In the genomic region with DNA sequence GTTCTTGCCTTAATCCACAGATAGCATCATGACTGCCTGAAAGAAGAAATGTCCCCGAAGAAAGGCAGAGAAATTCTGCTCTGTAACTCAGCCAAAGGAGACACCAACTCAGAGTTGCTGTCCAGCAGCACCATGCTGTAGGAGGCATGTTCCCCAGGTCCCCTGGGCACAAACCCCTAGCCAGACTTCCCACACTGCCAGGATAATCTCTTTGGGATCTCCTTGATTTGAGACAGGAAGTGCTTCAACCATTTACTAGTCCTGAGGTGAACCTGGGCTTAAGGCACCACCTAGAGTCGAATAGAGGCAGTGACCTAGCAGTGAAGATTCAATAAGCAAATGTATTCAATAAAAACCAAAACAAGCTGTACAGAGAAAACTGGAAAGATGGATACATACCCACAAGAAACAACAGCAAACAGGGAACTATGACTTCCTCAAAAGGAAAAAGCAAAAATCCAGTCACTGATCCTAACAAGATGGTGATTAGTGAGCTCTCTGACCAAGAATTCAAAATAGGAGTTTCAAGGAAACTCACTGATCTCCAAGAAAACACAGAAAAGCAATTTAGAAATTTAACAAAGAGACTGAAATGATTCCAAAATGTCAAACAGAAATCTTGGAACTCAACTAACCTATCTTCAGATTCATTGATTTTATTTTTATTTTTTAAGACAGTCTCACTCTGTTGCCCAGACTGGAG, we compare ENCODE assay signal across 8 cellular contexts. TPM values are rescaled to one million over a fixed set of nuclear protein-coding genes. Genes with fewer than 3 reads are reported as not detected.
DNase-seq lines count a peak whose midpoint lies in the region; ATAC-seq, FAIRE-seq and TF ChIP-seq lines count a peak whose summit lies in the region.

No MANE protein-coding gene starts in this region.

- no peak for TF ChIP-seq POLR2A in GM12891 (IDR thresholded peaks at IDR 0.05; ENCODE audit: low read depth, low read length)

- intact Hi-C loops in aorta (cut with DNase I): no loop called here

- FAIRE-seq in GM12891 (lab: Jason Lieb, UNC): peak; percentile 74

- H3K36me3 Mint-ChIP-seq in activated T-cell treated with anti-CD3 and anti-CD28 coated beads, Interleukin-2, amount 50 U/mL, for 24 hours (ENCODE audit: low read depth): no peaks in the 10 kb centered on the region

- no peak overlapping the region for H3K4me3 Mint-ChIP-seq in activated T-cell treated with anti-CD3 and anti-CD28 coated beads, Interleukin-2, amount 50 U/mL, for 24 hours

- 33 to 41% methylated on average over 2 of the region's 2 CpGs for WGBS in aorta, 2 donors

- peak overlapping the region; percentile 62 for H3K27ac Mint-ChIP-seq in activated T-cell treated with anti-CD3 and anti-CD28 coated beads, Interleukin-2, amount 50 U/mL, for 24 hours

- DNase-seq in AG09309 (ENCODE audit: low read depth) (no peak), GM12891 (ENCODE audit: insufficient read length, low spot score) (no peak), NCI-H524 (lab: John Stamatoyannopoulos, UW) (peak; percentile 53 to 87), iPS DF 19.7 (ENCODE audit: low read depth, low spot score) (peak; percentile 70), aorta (no peak), dedifferentiated amniotic fluid mesenchymal stem cell (ENCODE audit: extremely low spot score) (no peak)
- peak; percentile 46 for DNase-seq in activated T-cell treated with anti-CD3 and anti-CD28 coated beads, Interleukin-2, amount 50 U/mL, for 24 hours

- no peaks in the 10 kb centered on the region for H3K36me3 ChIP-seq in aorta (ENCODE audit: control insufficient read depth in 1 of 2, insufficient read depth in 2 of 2, low read length in 1 of 2)

- no peak for ATAC-seq in aorta (ENCODE audit: low FRiP score)
- ATAC-seq in HG03025 (IDR thresholded peaks at IDR 0.05; ENCODE audit: low FRiP score, unreplicated experiment): no peak

- H3K4me3 ChIP-seq in AG09309 (ENCODE audit: control insufficient read depth, low read depth, low read length) (no peak overlapping the region), aorta (ENCODE audit: low read length in 2 of 2) (no peak overlapping the region)

- H3K9me3 Mint-ChIP-seq in activated T-cell treated with anti-CD3 and anti-CD28 coated beads, Interleukin-2, amount 50 U/mL, for 24 hours: no peaks in the 10 kb centered on the region

- H3K27me3 Mint-ChIP-seq in activated T-cell treated with anti-CD3 and anti-CD28 coated beads, Interleukin-2, amount 50 U/mL, for 24 hours: no peaks in the 10 kb centered on the region

- H3K4me1 Mint-ChIP-seq in activated T-cell treated with anti-CD3 and anti-CD28 coated beads, Interleukin-2, amount 50 U/mL, for 24 hours (ENCODE audit: low read depth): peaks cover 38% of the 10 kb centered on the region

- TF ChIP-seq CTCF in AG09309 (IDR thresholded peaks at IDR 0.05; ENCODE audit: control insufficient read depth, insufficient read depth, low read depth, low read length, missing control alignments): peak; percentile 9

- no peaks in the 10 kb centered on the region for H3K9me3 ChIP-seq in aorta (ENCODE audit: control insufficient read depth, low read length)

- no peak overlapping the region for H3K27ac ChIP-seq in aorta (ENCODE audit: low read depth in 1 of 2, low read length in 2 of 2)

- no peaks in the 10 kb centered on the region for H3K4me1 ChIP-seq in aorta (ENCODE audit: control insufficient read depth in 1 of 2, insufficient read depth in 2 of 2, low read length in 2 of 2)

- no peaks in the 10 kb centered on the region for H3K27me3 ChIP-seq in aorta (ENCODE audit: control insufficient read depth in 1 of 2, insufficient read depth in 2 of 2, low read length in 1 of 2)

TF ChIP-seq in GM12891, 5 proteins besides CTCF, POLR2A, EP300 and RAD21:
- no peak for TF ChIP-seq POLR2AphosphoS5 (IDR thresholded peaks at IDR 0.05; ENCODE audit: low read depth, low read length)
- peak; percentile 60 for TF ChIP-seq SPI1 (IDR thresholded peaks at IDR 0.05; ENCODE audit: low read depth, low read length)

RNA-seq across cellular contexts. Expression of gene OR4D2, which starts 5.7 kb away (rescaled TPM):
- not detected for polyA plus RNA-seq in GM12891 (2012; ENCODE audit: low read depth, missing spikeins)
- total RNA-seq in aorta: not detected
- polyA plus RNA-seq in aorta: not detected

RNA-seq across cellular contexts. Expression of gene EPX, which starts 20.0 kb away (rescaled TPM):
- polyA plus RNA-seq in GM12891 (2012; ENCODE audit: low read depth, missing spikeins): 0.05 TPM
- not detected for total RNA-seq in aorta
- not detected for polyA plus RNA-seq in aorta

RNA-seq across cellular contexts. Expression of gene OR4D1, which starts 24.3 kb away (rescaled TPM):
- not detected for polyA plus RNA-seq in GM12891 (2012; ENCODE audit: low read depth, missing spikeins)
- not detected for total RNA-seq in aorta
- not detected for polyA plus RNA-seq in aorta

RNA-seq across cellular contexts. Expression of gene MKS1, which starts 46.5 kb away (rescaled TPM):
- 9.7 TPM for polyA plus RNA-seq in GM12891 (2012; ENCODE audit: low read depth, missing spikeins)
- total RNA-seq in aorta: 10 to 100 TPM; 10.1 to 13.3 TPM
- 10 to 100 TPM in 1 of 2 donors, 1 to 10 TPM in 1; 4.3 to 13.8 TPM for polyA plus RNA-seq in aorta

Comparison
In these comparisons a context has a peak if more than half of its experiments do, and no peak if none do; other contexts are left out.
1. DNase-seq: peak in NCI-H524 (2 of 2), activated T-cell treated with anti-CD3 and anti-CD28 coated beads, Interleukin-2, amount 50 U/mL, for 24 hours (single experiment) and iPS DF 19.7 (single experiment); none in AG09309 (single experiment), GM12891 (single experiment), aorta (0 of 2) and dedifferentiated amniotic fluid mesenchymal stem cell (single experiment).